Comparison of ENCODE assay signal across 9 cellular contexts in genomic region chr22:19522881-19523239, GRCh38. TPM values are rescaled to one million over a fixed set of nuclear protein-coding genes. Genes with fewer than 3 reads are reported as not detected.
A peak's percentile ranks its signal among the peaks of the same experiment; 100 is the strongest.
DNase-seq lines count a peak whose midpoint lies in the region; ATAC-seq and TF ChIP-seq lines count a peak whose summit lies in the region.
"Had no signal": no experiment of that assay in that cellular context is flagged by ENCODE, and none has a peak within 500 bp of the region (broad histone marks: within the 10 kb centered on the region; RNA-seq: fewer than 3 reads in every experiment).

No MANE protein-coding gene starts in this region.

- no peaks in the 10 kb centered on the region for H3K36me3 ChIP-seq in thyroid gland

- no peaks in the 10 kb centered on the region for H3K27me3 ChIP-seq in thyroid gland

- WGBS in thyroid gland, 2 donors = 45% methylated on average over 4 to 7 of the region's 9 CpGs

- H3K4me1 ChIP-seq in thyroid gland = peaks cover 0 to 15% of the 10 kb centered on the region in 2 donors

- TF ChIP-seq CTCF in thyroid gland (IDR thresholded peaks at IDR 0.05) (no peak), GM10266 (IDR thresholded peaks at IDR 0.05; ENCODE audit: control insufficient read depth, insufficient read depth, low read depth, missing control alignments) (no peak)

- peak; percentile 44 for DNase-seq in activated effector memory CD4-positive, alpha-beta T cell treated with anti-CD3 and anti-CD28 coated beads, Interleukin-2, amount 50 U/mL, for 16 hours
- no peak for DNase-seq in activated effector memory CD4-positive, alpha-beta T cell treated with Interleukin-2 at 50 U/mL for 16 hours
- DNase-seq in caudate nucleus (lab: John Stamatoyannopoulos, UW) (peak in 1 of 61 donors; percentile 5), mesenteric fat pad (ENCODE audit: low spot score) (peak; percentile 82), thyroid gland (no peak), GM10266 (ENCODE audit: extremely low spot score) (no peak), activated gamma-delta T cell treated with Interleukin-2 at 50 U/mL for 16 hours (no peak)
- DNase-seq: mucosa of descending colon had no signal

- ATAC-seq in GM18870 (IDR thresholded peaks at IDR 0.05; ENCODE audit: unreplicated experiment) = no peak

- H3K9me3 ChIP-seq in thyroid gland = no peaks in the 10 kb centered on the region
- H3K9me3 ChIP-seq: mucosa of descending colon had no signal

- peak overlapping the region; percentile 80 for H3K27ac ChIP-seq in caudate nucleus (ENCODE audit: low read depth, low read length)
- H3K27ac ChIP-seq in thyroid gland = peak overlapping the region; percentile 44 to 80 (median 52)

- H3K4me3 ChIP-seq in thyroid gland (replicated peaks in 1 of 3) = peak overlapping the region in 1 of 3 donors; percentile 25
- H3K4me3 ChIP-seq: mucosa of descending colon had no signal

- intact Hi-C loops in thyroid gland (cut with DNase I) = no loop called here

- no peak for TF ChIP-seq POLR2A in thyroid gland (IDR thresholded peaks at IDR 0.05)

RNA-seq across cellular contexts. Expression of gene CLDN5, which starts 1.4 kb away (rescaled TPM):
- total RNA-seq in mesenteric fat pad = 151 TPM
- 100 to 1,000 TPM in 2 of 4 donors, 10 to 100 TPM in 2; 71.8 to 303 (median 131) TPM for total RNA-seq in thyroid gland

RNA-seq across cellular contexts. Expression of gene CDC45, which starts 43.1 kb away (rescaled TPM):
- not detected for total RNA-seq in mesenteric fat pad
- 1 to 10 TPM in 2 of 4 donors, under 1 TPM in 1, not detected in 1; 0.24 to 1.9 (median 1.7) TPM for total RNA-seq in thyroid gland

RNA-seq across cellular contexts. Expression of gene UFD1, which starts 43.9 kb away (rescaled TPM):
- total RNA-seq in mesenteric fat pad = 55.4 TPM
- total RNA-seq in thyroid gland = 10 to 100 TPM; 29.3 to 52.7 (median 44.2) TPM

Comparison
In these comparisons a context has a peak if more than half of its experiments do, and no peak if none do; other contexts are left out.
1. DNase-seq: peak in activated effector memory CD4-positive, alpha-beta T cell treated with anti-CD3 and anti-CD28 coated beads, Interleukin-2, amount 50 U/mL, for 16 hours (single experiment) and mesenteric fat pad (single experiment); none in activated effector memory CD4-positive, alpha-beta T cell treated with Interleukin-2 at 50 U/mL for 16 hours (single experiment), thyroid gland (0 of 2), GM10266 (single experiment) and activated gamma-delta T cell treated with Interleukin-2 at 50 U/mL for 16 hours (single experiment).